In genomic region chr13:74574964-74575728, GRCh38 we compare ENCODE assay signal across 8 cellular contexts.
DNase-seq lines count a peak whose midpoint lies in the region; ATAC-seq and TF ChIP-seq lines count a peak whose summit lies in the region.

No MANE protein-coding gene starts in this region.

- CTCF ChIA-PET in CD8-positive, alpha-beta memory T cell (lab: Charles Lee): no interaction called here

- peak overlapping the region; percentile 14 to 81 (median 72) for H3K4me3 Mint-ChIP-seq in CD8-positive, alpha-beta memory T cell
- H3K4me3 Mint-ChIP-seq in chondrocyte (ENCODE audit: unreplicated experiment) (peak overlapping the region; percentile 72), natural killer cell (peak overlapping the region; percentile 58)

- no peak overlapping the region for H3K4me3 ChIP-seq in CD8-positive, alpha-beta memory T cell (ENCODE audit: low read length)
- peak overlapping the region; percentile 54 for H3K4me3 ChIP-seq in HUES6 (ENCODE audit: low read depth, low read length)

- DNase-seq in CD8-positive, alpha-beta memory T cell: peak in 1 of 5 donors; percentile 3
- DNase-seq in chondrocyte (ENCODE audit: low spot score): no peak
- no peak for DNase-seq in natural killer cell
- DNase-seq in HCEC 1CT: no peak
- DNase-seq in effector CD8-positive, alpha-beta T cell (lab: John Stamatoyannopoulos, UW): no peak

- peaks cover 17% of the 10 kb centered on the region for H3K27me3 ChIP-seq in CD8-positive, alpha-beta memory T cell (ENCODE audit: insufficient read depth, low read length, poor library complexity, severe bottlenecking)
- peaks cover 9% of the 10 kb centered on the region; the same call in 1 of the 2 replicates for H3K27me3 ChIP-seq in HUES6 (ENCODE audit: control insufficient read depth, insufficient read depth, low read length)

- intact Hi-C loops in natural killer cell (cut with micrococcal nuclease): no loop called here

- peaks cover 23 to 61% of the 10 kb centered on the region in 2 donors for H3K27me3 Mint-ChIP-seq in CD8-positive, alpha-beta memory T cell
- H3K27me3 Mint-ChIP-seq in chondrocyte (ENCODE audit: low read depth) (no peaks in the 10 kb centered on the region), natural killer cell (ENCODE audit: low read depth in 2 of 2) (peaks cover 40 to 51% of the 10 kb centered on the region in 2 donors)

- H3K9me3 ChIP-seq in CD8-positive, alpha-beta memory T cell (ENCODE audit: low read length): no peaks in the 10 kb centered on the region
- H3K9me3 ChIP-seq in HUES6 (ENCODE audit: control insufficient read depth, insufficient read depth, low read depth, low read length): no peaks in the 10 kb centered on the region

- H3K9ac ChIP-seq in HUES6 (ENCODE audit: low read length): no peak overlapping the region

- ATAC-seq in natural killer cell: peak in 2 of 3 donors; percentile 16 to 22
- no peak for ATAC-seq in HG03025 (IDR thresholded peaks at IDR 0.05; ENCODE audit: low FRiP score, unreplicated experiment)
- no peak for ATAC-seq in HG02763 (IDR thresholded peaks at IDR 0.05; ENCODE audit: unreplicated experiment)

- POLR2A ChIA-PET in CD8-positive, alpha-beta memory T cell (lab: Charles Lee): no interaction called here

- no peaks in the 10 kb centered on the region for H3K9me3 Mint-ChIP-seq in CD8-positive, alpha-beta memory T cell
- no peaks in the 10 kb centered on the region for H3K9me3 Mint-ChIP-seq in chondrocyte (ENCODE audit: low read depth)
- no peaks in the 10 kb centered on the region for H3K9me3 Mint-ChIP-seq in natural killer cell

- peaks cover 0 to 2% (median 0%) of the 10 kb centered on the region in 3 donors for H3K36me3 Mint-ChIP-seq in CD8-positive, alpha-beta memory T cell
- H3K36me3 Mint-ChIP-seq in chondrocyte (ENCODE audit: low read depth): no peaks in the 10 kb centered on the region
- no peaks in the 10 kb centered on the region for H3K36me3 Mint-ChIP-seq in natural killer cell

- H3K4me1 ChIP-seq in CD8-positive, alpha-beta memory T cell (ENCODE audit: insufficient read depth, low read length): peaks cover 6% of the 10 kb centered on the region
- H3K4me1 ChIP-seq in HUES6 (ENCODE audit: control insufficient read depth, insufficient read depth, low read length): peaks cover 17% of the 10 kb centered on the region

- H3K27ac Mint-ChIP-seq in CD8-positive, alpha-beta memory T cell: peak overlapping the region in 2 of 8 donors; percentile 3 to 32
- H3K27ac Mint-ChIP-seq in chondrocyte (ENCODE audit: unreplicated experiment): peak overlapping the region; percentile 29
- no peak overlapping the region for H3K27ac Mint-ChIP-seq in natural killer cell

- H3K4me1 Mint-ChIP-seq in CD8-positive, alpha-beta memory T cell: peaks cover 13 to 15% (median 13%) of the 10 kb centered on the region in 3 donors
- H3K4me1 Mint-ChIP-seq in chondrocyte (ENCODE audit: low read depth) (peaks cover 21% of the 10 kb centered on the region), natural killer cell (peaks cover 0 to 13% of the 10 kb centered on the region in 2 donors)

- no peak overlapping the region for H3K27ac ChIP-seq in CD8-positive, alpha-beta memory T cell (ENCODE audit: low read depth, low read length)
- no peak overlapping the region for H3K27ac ChIP-seq in HUES6 (ENCODE audit: low read depth, low read length)

- TF ChIP-seq CTCF in chondrocyte (IDR thresholded peaks at IDR 0.05) (no peak), natural killer cell (IDR thresholded peaks at IDR 0.05) (no peak)

- H3K36me3 ChIP-seq in CD8-positive, alpha-beta memory T cell (ENCODE audit: insufficient read depth, low read length): no peaks in the 10 kb centered on the region
- H3K36me3 ChIP-seq in HUES6 (ENCODE audit: control insufficient read depth, insufficient read depth, low read length): no peaks in the 10 kb centered on the region

Comparison
In these comparisons a context has a peak if more than half of its experiments do, and no peak if none do; other contexts are left out.
1. ATAC-seq: peak in natural killer cell (2 of 3); none in HG03025 (single experiment) and HG02763 (single experiment).
2. Peak in every context shown above with its lines, with median percentiles within 50 percentile points of each other: H3K4me3 Mint-ChIP-seq.